ENCODE assay signal across 1 cellular context in the genomic region with DNA sequence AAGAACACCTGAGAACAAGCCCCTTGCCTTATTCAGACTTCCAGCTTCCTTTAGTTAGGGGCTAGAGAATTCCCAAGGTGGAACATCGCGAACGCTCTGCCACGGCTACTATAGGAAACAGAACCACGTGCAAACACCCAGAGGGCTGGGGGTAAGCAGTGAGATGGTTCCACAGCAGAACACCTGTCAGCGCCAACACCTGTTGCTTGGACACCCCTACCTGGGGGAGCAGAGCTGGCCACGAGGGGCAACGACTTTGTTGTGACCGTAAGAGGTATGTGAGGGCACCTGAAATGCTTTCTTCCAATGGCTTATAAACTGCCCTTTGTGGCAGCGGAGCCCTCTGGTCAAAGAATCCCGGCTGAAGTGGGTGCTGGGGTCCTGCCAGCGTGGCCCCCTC.
TF ChIP-seq lines count a peak whose summit lies in the region.

No MANE protein-coding gene starts in this region.

TF ChIP-seq in HCT116, 20 proteins besides CTCF, POLR2A, EP300 and RAD21 (continued from another document):
- TF ChIP-seq REST (IDR thresholded peaks at IDR 0.05; ENCODE audit: low read depth) = no peak
- no peak for TF ChIP-seq SIN3A (IDR thresholded peaks at IDR 0.05; ENCODE audit: low read depth)
- TF ChIP-seq TCF7L2 (IDR thresholded peaks at IDR 0.05; ENCODE audit: borderline replicate concordance, extremely low read depth, insufficient read depth, insufficient read length) = no peak
- no peak for TF ChIP-seq CEBPB (IDR thresholded peaks at IDR 0.05; ENCODE audit: low read depth)
- no peak for TF ChIP-seq FOSL1 (IDR thresholded peaks at IDR 0.05; ENCODE audit: low read depth)
- no peak for TF ChIP-seq SRF (IDR thresholded peaks at IDR 0.05; ENCODE audit: low read depth)
